Comparison of ENCODE assay signal across 8 cellular contexts in the genomic region with DNA sequence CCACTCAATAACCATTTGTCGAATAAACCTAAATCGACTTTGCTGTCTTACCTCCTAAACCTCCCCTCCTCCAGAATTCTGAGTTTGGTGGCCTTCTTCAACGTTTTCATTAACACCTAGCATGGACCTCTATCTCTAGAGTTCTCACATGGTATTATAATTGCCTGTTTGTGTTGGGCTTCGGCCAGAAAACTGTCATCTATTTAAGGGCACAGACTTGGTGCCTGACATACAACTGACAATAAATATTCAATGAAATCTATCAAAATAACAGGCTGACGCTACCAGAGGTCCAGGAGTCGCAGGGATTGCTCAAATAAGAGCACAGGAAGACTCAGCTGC. TPM values are rescaled to one million over a fixed set of nuclear protein-coding genes. Genes with fewer than 3 reads are reported as not detected.
DNase-seq lines count a peak whose midpoint lies in the region; ATAC-seq and TF ChIP-seq lines count a peak whose summit lies in the region.

No MANE protein-coding gene starts in this region.

- H3K27ac Mint-ChIP-seq in brain (peak overlapping the region; percentile 93 to 98 (median 96)), memory B cell (peak overlapping the region; percentile 91)

- no peak for TF ChIP-seq CTCF in brain (conservative IDR thresholded peaks at IDR 0.05)

- no peaks in the 10 kb centered on the region for H3K9me3 Mint-ChIP-seq in activated T-cell treated with anti-CD3 and anti-CD28 coated beads, Interleukin-2, amount 50 U/mL, for 4 hours
- no peaks in the 10 kb centered on the region for H3K9me3 Mint-ChIP-seq in brain
- no peaks in the 10 kb centered on the region for H3K9me3 Mint-ChIP-seq in memory B cell

- peaks cover 4% of the 10 kb centered on the region for H3K36me3 Mint-ChIP-seq in activated T-cell treated with anti-CD3 and anti-CD28 coated beads, Interleukin-2, amount 50 U/mL, for 4 hours (ENCODE audit: insufficient read depth)
- H3K36me3 Mint-ChIP-seq in brain (no peaks in the 10 kb centered on the region), memory B cell (peaks cover 3% of the 10 kb centered on the region)

- no peak for ATAC-seq in activated T-cell treated with anti-CD3 and anti-CD28 coated beads, Interleukin-2, amount 50 U/mL, for 4 hours
- peak; percentile 2 for ATAC-seq in HG03457 (IDR thresholded peaks at IDR 0.05; ENCODE audit: unreplicated experiment)
- ATAC-seq in memory B cell (ENCODE audit: low read depth) = no peak

- no peaks in the 10 kb centered on the region for H3K27me3 Mint-ChIP-seq in activated T-cell treated with anti-CD3 and anti-CD28 coated beads, Interleukin-2, amount 50 U/mL, for 4 hours (ENCODE audit: low read depth)
- H3K27me3 Mint-ChIP-seq in brain (peaks cover 15% of the 10 kb centered on the region), memory B cell (no peaks in the 10 kb centered on the region)

- peaks cover 58% of the 10 kb centered on the region for H3K4me1 Mint-ChIP-seq in activated T-cell treated with anti-CD3 and anti-CD28 coated beads, Interleukin-2, amount 50 U/mL, for 4 hours (ENCODE audit: low read depth)
- H3K4me1 Mint-ChIP-seq in brain (peaks cover 44% of the 10 kb centered on the region), memory B cell (peaks cover 34% of the 10 kb centered on the region)

- H3K4me3 Mint-ChIP-seq in activated T-cell treated with anti-CD3 and anti-CD28 coated beads, Interleukin-2, amount 50 U/mL, for 4 hours = peak overlapping the region; percentile 92
- H3K4me3 Mint-ChIP-seq in brain = peak overlapping the region; percentile 92 to 99 (median 98)
- H3K4me3 Mint-ChIP-seq in memory B cell = peak overlapping the region; percentile 87

- no peak for DNase-seq in activated T-cell treated with anti-CD3 and anti-CD28 coated beads, Interleukin-2, amount 50 U/mL, for 4 hours
- no peak for DNase-seq in activated T-cell treated with anti-CD3 and anti-CD28 coated beads, Interleukin-2, amount 50 U/mL, for 1 hour
- no peak for DNase-seq in memory B cell (ENCODE audit: low spot score in 2 of 2)
- DNase-seq in D341Med (ENCODE audit: low spot score) = no peak
- no peak for DNase-seq in effector CD8-positive, alpha-beta T cell (lab: John Stamatoyannopoulos, UW)
- no peak for DNase-seq in UCSD-AML1 (lab: John Stamatoyannopoulos, UW; ENCODE audit: unreplicated experiment)

RNA-seq across cellular contexts. Expression of gene ALKBH8, which starts 0.7 kb away (rescaled TPM):
- total RNA-seq in activated T-cell treated with anti-CD3 and anti-CD28 coated beads, Interleukin-2, amount 50 U/mL, for 4 hours = 10 to 100 TPM; 17.8 to 22.2 (median 20.8) TPM
- 2.2 TPM for polyA plus RNA-seq in brain (ENCODE audit: insufficient read depth, low read depth, low replicate concordance)

RNA-seq across cellular contexts. Expression of gene ELMOD1, which starts 26.1 kb away (rescaled TPM):
- not detected for total RNA-seq in activated T-cell treated with anti-CD3 and anti-CD28 coated beads, Interleukin-2, amount 50 U/mL, for 4 hours
- 5.8 TPM for polyA plus RNA-seq in brain (ENCODE audit: insufficient read depth, low read depth, low replicate concordance)
